2 cellular contexts compared by ENCODE assay signal in genomic region chr14:68857671-68858070, GRCh38.
TF ChIP-seq lines count a peak whose summit lies in the region.

No MANE protein-coding gene starts in this region.

TF ChIP-seq in H1, 55 proteins besides CTCF, POLR2A, EP300 and RAD21:
- no peak for TF ChIP-seq SIN3A (conservative IDR thresholded peaks at IDR 0.05 in 1 of 2, IDR thresholded peaks at IDR 0.05 in 1 of 2; ENCODE audit: low read depth in 1 of 2, low read length in 2 of 2)
- no peak for TF ChIP-seq E2F6 (IDR thresholded peaks at IDR 0.05)
- no peak for TF ChIP-seq NRF1 (IDR thresholded peaks at IDR 0.05; ENCODE audit: low read depth, low read length)

TF ChIP-seq in HepG2, 621 proteins besides CTCF, POLR2A, EP300 and RAD21:
- TF ChIP-seq THAP11 (CRISPR knock-in tag; IDR thresholded peaks at IDR 0.05) (no peak), HNF1B (CRISPR knock-in tag; IDR thresholded peaks at IDR 0.05) (no peak), AKNA (CRISPR knock-in tag; IDR thresholded peaks at IDR 0.05; ENCODE audit: borderline replicate concordance) (no peak), ZNF704 (CRISPR knock-in tag; IDR thresholded peaks at IDR 0.05; ENCODE audit: borderline replicate concordance) (no peak), THRA (CRISPR knock-in tag; IDR thresholded peaks at IDR 0.05; ENCODE audit: borderline replicate concordance) (no peak), ZNF207 (IDR thresholded peaks at IDR 0.05; ENCODE audit: borderline replicate concordance) (no peak), ZNF234 (CRISPR knock-in tag; conservative IDR thresholded peaks at IDR 0.05) (no peak), KAT8 (CRISPR knock-in tag; IDR thresholded peaks at IDR 0.05) (no peak), RARG (CRISPR knock-in tag; IDR thresholded peaks at IDR 0.05; ENCODE audit: low read depth) (no peak), ZNF367 (CRISPR knock-in tag; IDR thresholded peaks at IDR 0.05; ENCODE audit: borderline replicate concordance) (no peak), ZNF652 (CRISPR knock-in tag; IDR thresholded peaks at IDR 0.05; ENCODE audit: borderline replicate concordance, low read depth) (no peak), RFX5 (IDR thresholded peaks at IDR 0.05; ENCODE audit: low read depth, low read length) (no peak), ZNF431 (CRISPR knock-in tag; IDR thresholded peaks at IDR 0.05; ENCODE audit: borderline replicate concordance, low read depth) (no peak), NCOA2 (CRISPR knock-in tag; IDR thresholded peaks at IDR 0.05) (no peak)
TF ChIP-seq in HepG2: peak in this region for 0.
